Comparison of ENCODE assay signal across 2 cellular contexts in genomic region chr6:8059129-8059528, GRCh38.
TF ChIP-seq lines count a peak whose summit lies in the region.

No MANE protein-coding gene starts in this region.

TF ChIP-seq in Ishikawa, 13 proteins besides CTCF, POLR2A, EP300 and RAD21 (continued from another document):
- TF ChIP-seq YY1 (IDR thresholded peaks at IDR 0.05; ENCODE audit: low read depth) (no peak), CEBPB (IDR thresholded peaks at IDR 0.05) (no peak), TEAD4 (IDR thresholded peaks at IDR 0.05) (no peak), MAX (IDR thresholded peaks at IDR 0.05) (no peak), REST (IDR thresholded peaks at IDR 0.05; ENCODE audit: low read depth) (no peak), TAF1 (IDR thresholded peaks at IDR 0.05; ENCODE audit: low read depth) (no peak), EGR1 (IDR thresholded peaks at IDR 0.05) (no peak), FOXM1 (IDR thresholded peaks at IDR 0.05; ENCODE audit: borderline replicate concordance, low read depth) (no peak), TCF12 (IDR thresholded peaks at IDR 0.05; ENCODE audit: low read depth) (no peak), CREB1 (IDR thresholded peaks at IDR 0.05; ENCODE audit: low read depth) (no peak), NFIC (IDR thresholded peaks at IDR 0.05) (no peak), USF1 (IDR thresholded peaks at IDR 0.05) (no peak)
TF ChIP-seq in Ishikawa: peak in this region for 0.

TF ChIP-seq in GM12878, 131 proteins besides CTCF, POLR2A, EP300 and RAD21 (continued from another document):
- TF ChIP-seq IKZF1 (conservative IDR thresholded peaks at IDR 0.05), result no peak
- TF ChIP-seq ZBTB11 (CRISPR knock-in tag; IDR thresholded peaks at IDR 0.05), result no peak
- TF ChIP-seq ESRRA (IDR thresholded peaks at IDR 0.05; ENCODE audit: low read length), result no peak
- TF ChIP-seq KDM1A (IDR thresholded peaks at IDR 0.05; ENCODE audit: borderline replicate concordance), result no peak
- no peak for TF ChIP-seq YY1 (IDR thresholded peaks at IDR 0.05; ENCODE audit: low read depth, low read length)
- TF ChIP-seq CREM (IDR thresholded peaks at IDR 0.05; ENCODE audit: low read depth), result no peak
- peak; percentile 86 for TF ChIP-seq MEF2A (IDR thresholded peaks at IDR 0.05; ENCODE audit: insufficient read depth, low read depth, low read length)
- peak; percentile 68 for TF ChIP-seq MEF2B (IDR thresholded peaks at IDR 0.05; ENCODE audit: partially characterized antibody, poor library complexity, severe bottlenecking)
- TF ChIP-seq PKNOX1 (IDR thresholded peaks at IDR 0.05), result no peak
- no peak for TF ChIP-seq JUND (IDR thresholded peaks at IDR 0.05; ENCODE audit: low read depth, low read length)
- TF ChIP-seq RFX5 (IDR thresholded peaks at IDR 0.05; ENCODE audit: low read depth, low read length), result no peak
- no peak for TF ChIP-seq NR2C2 (IDR thresholded peaks at IDR 0.05; ENCODE audit: borderline replicate concordance, control insufficient read depth, insufficient read length, low read depth)
- TF ChIP-seq SMC3 (IDR thresholded peaks at IDR 0.05; ENCODE audit: borderline replicate concordance, low read length), result peak; percentile 52; the same call in 1 of the 2 replicates
